ENCODE assay signal across 9 cellular contexts in the genomic region with DNA sequence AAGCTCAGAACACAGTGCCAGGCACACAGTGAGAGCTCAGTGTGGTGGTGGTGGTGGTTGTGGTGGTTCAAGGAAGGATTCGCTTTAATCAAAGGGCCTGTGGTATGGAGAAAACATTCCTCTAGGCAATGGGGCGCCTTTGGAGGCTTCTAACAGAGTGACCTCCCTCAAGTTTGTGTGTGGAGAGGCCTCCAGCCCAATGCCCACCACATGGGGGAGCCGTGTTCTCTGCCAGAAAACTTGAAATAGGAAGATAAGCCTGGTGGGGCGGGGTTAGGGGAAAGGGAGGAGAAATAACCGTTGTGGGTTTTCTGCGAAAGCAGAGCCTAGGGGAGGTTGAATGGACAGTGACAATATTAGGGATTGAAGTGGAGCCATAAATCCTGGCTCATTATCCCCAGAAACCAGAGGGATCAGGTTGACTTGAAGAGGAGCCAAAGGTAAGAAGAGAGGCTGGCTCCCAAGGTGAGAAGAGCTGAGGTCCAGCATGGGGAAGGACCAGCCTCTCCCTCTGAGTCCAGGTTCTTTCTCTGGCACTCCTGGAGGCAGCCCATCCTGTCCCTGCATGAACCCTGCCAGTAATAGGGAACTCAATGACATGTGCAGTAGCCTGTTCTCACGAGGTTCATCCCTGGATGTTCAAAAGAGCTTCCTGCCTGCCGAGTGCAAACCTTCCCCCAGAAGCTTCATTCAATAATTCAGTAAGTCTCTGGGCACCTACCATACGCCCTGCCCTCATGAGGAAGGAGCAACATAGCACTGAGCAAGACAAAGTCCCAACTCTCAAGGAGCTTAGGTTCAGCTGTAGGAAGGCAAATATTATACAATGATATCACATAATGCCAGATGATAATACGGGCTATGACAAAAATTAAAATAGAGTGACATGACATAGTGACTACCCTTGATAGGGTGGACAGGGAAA. TPM values are rescaled to one million over a fixed set of nuclear protein-coding genes. Genes with fewer than 3 reads are reported as not detected.
DNase-seq lines count a peak whose midpoint lies in the region; ATAC-seq lines count a peak whose summit lies in the region.
"Had no signal": no experiment of that assay in that cellular context is flagged by ENCODE, and none has a peak within 500 bp of the region (broad histone marks: within the 10 kb centered on the region; RNA-seq: fewer than 3 reads in every experiment).

No MANE protein-coding gene starts in this region.

- peak; percentile 57 for ATAC-seq in activated CD8-positive, alpha-beta memory T cell treated with anti-CD3 and anti-CD28 coated beads, Interleukin-2, amount 10 ng/mL, durations not matched to agents 7 days and 5 days
- no peak for ATAC-seq in stimulated activated memory B cell treated with anti-CD40 and anti-IgM and Interleukin-4, amounts not matched to agents 10 μg/mL and 1 μg/mL and 100 μg/mL, for 72 hours
- no peak for ATAC-seq in esophagus mucosa
- ATAC-seq: mucosa of descending colon had no signal

- H3K9me3 Mint-ChIP-seq in activated CD8-positive, alpha-beta memory T cell treated with anti-CD3 and anti-CD28 coated beads, Interleukin-2, amount 10 ng/mL, durations not matched to agents 7 days and 5 days (ENCODE audit: low read depth): no peaks in the 10 kb centered on the region
- H3K9me3 Mint-ChIP-seq in stimulated activated memory B cell treated with anti-CD40 and anti-IgM and Interleukin-4, amounts not matched to agents 10 μg/mL and 1 μg/mL and 100 μg/mL, for 72 hours: no peaks in the 10 kb centered on the region

- CTCF ChIA-PET in activated CD8-positive, alpha-beta memory T cell treated with anti-CD3 and anti-CD28 coated beads, Interleukin-2, amount 10 ng/mL, durations not matched to agents 7 days and 5 days (lab: Charles Lee): interaction anchor here (0.6 to 4.1 kb wide), 12 partner anchors 10 to 110 kb away, joined by 3 to 38 read pairs (median 4); no protein-coding TSS in a partner anchor

- peaks cover 20% of the 10 kb centered on the region for H3K27me3 Mint-ChIP-seq in activated CD8-positive, alpha-beta memory T cell treated with anti-CD3 and anti-CD28 coated beads, Interleukin-2, amount 10 ng/mL, durations not matched to agents 7 days and 5 days
- H3K27me3 Mint-ChIP-seq in stimulated activated memory B cell treated with anti-CD40 and anti-IgM and Interleukin-4, amounts not matched to agents 10 μg/mL and 1 μg/mL and 100 μg/mL, for 72 hours: no peaks in the 10 kb centered on the region

- H3K4me1 Mint-ChIP-seq in activated CD8-positive, alpha-beta memory T cell treated with anti-CD3 and anti-CD28 coated beads, Interleukin-2, amount 10 ng/mL, durations not matched to agents 7 days and 5 days: peaks cover 10% of the 10 kb centered on the region
- peaks cover 31% of the 10 kb centered on the region for H3K4me1 Mint-ChIP-seq in stimulated activated memory B cell treated with anti-CD40 and anti-IgM and Interleukin-4, amounts not matched to agents 10 μg/mL and 1 μg/mL and 100 μg/mL, for 72 hours

- H3K4me3 Mint-ChIP-seq in activated CD8-positive, alpha-beta memory T cell treated with anti-CD3 and anti-CD28 coated beads, Interleukin-2, amount 10 ng/mL, durations not matched to agents 7 days and 5 days: no peak overlapping the region
- H3K4me3 Mint-ChIP-seq in stimulated activated memory B cell treated with anti-CD40 and anti-IgM and Interleukin-4, amounts not matched to agents 10 μg/mL and 1 μg/mL and 100 μg/mL, for 72 hours: no peak overlapping the region

- peak; percentile 69 for DNase-seq in activated CD8-positive, alpha-beta memory T cell treated with anti-CD3 and anti-CD28 coated beads, Interleukin-2, amount 10 ng/mL, durations not matched to agents 7 days and 5 days
- DNase-seq in activated CD8-positive, alpha-beta memory T cell treated with anti-CD3 and anti-CD28 coated beads, Interleukin-2, amount 50 U/mL, for 4 hours: no peak
- DNase-seq in NOMO-1 (lab: John Stamatoyannopoulos, UW; ENCODE audit: unreplicated experiment in 2 of 2): peak; percentile 70 to 71
- peak; percentile 72 for DNase-seq in ecto neural progenitor cell (ENCODE audit: low spot score)
- no peak for DNase-seq in NCI-H2107 treated with DMSO at 0.1 percent for 48 hours (lab: John Stamatoyannopoulos, UW; ENCODE audit: unreplicated experiment)
- DNase-seq in NCI-H2107 (lab: John Stamatoyannopoulos, UW): no peak

- H3K27ac Mint-ChIP-seq in activated CD8-positive, alpha-beta memory T cell treated with anti-CD3 and anti-CD28 coated beads, Interleukin-2, amount 10 ng/mL, durations not matched to agents 7 days and 5 days: peak overlapping the region; percentile 12
- H3K27ac Mint-ChIP-seq in stimulated activated memory B cell treated with anti-CD40 and anti-IgM and Interleukin-4, amounts not matched to agents 10 μg/mL and 1 μg/mL and 100 μg/mL, for 72 hours: peak overlapping the region; percentile 10

- no peaks in the 10 kb centered on the region for H3K36me3 Mint-ChIP-seq in activated CD8-positive, alpha-beta memory T cell treated with anti-CD3 and anti-CD28 coated beads, Interleukin-2, amount 10 ng/mL, durations not matched to agents 7 days and 5 days
- H3K36me3 Mint-ChIP-seq in stimulated activated memory B cell treated with anti-CD40 and anti-IgM and Interleukin-4, amounts not matched to agents 10 μg/mL and 1 μg/mL and 100 μg/mL, for 72 hours: no peaks in the 10 kb centered on the region

RNA-seq across cellular contexts. Expression of gene TGM2, which starts 51.4 kb away (rescaled TPM):
- under 1 TPM; 0.35 TPM for total RNA-seq in activated CD8-positive, alpha-beta memory T cell treated with anti-CD3 and anti-CD28 coated beads, Interleukin-2, amount 10 ng/mL, durations not matched to agents 7 days and 5 days
- 9.6 TPM for total RNA-seq in esophagus mucosa

Comparison
In these comparisons a context has a peak if more than half of its experiments do, and no peak if none do; other contexts are left out.
1. DNase-seq: peak in activated CD8-positive, alpha-beta memory T cell treated with anti-CD3 and anti-CD28 coated beads, Interleukin-2, amount 10 ng/mL, durations not matched to agents 7 days and 5 days (single experiment), NOMO-1 (2 of 2) and ecto neural progenitor cell (single experiment); none in activated CD8-positive, alpha-beta memory T cell treated with anti-CD3 and anti-CD28 coated beads, Interleukin-2, amount 50 U/mL, for 4 hours (single experiment), NCI-H2107 treated with DMSO at 0.1 percent for 48 hours (single experiment) and NCI-H2107 (single experiment).